In genomic region chrX:119690921-119691716, GRCh38 we compare ENCODE assay signal across 1 cellular context.
TF ChIP-seq lines count a peak whose summit lies in the region.

No MANE protein-coding gene starts in this region.

TF ChIP-seq in K562, 482 proteins besides CTCF, POLR2A, EP300 and RAD21 (continued from another document and continues in another):
- TF ChIP-seq MNT (conservative IDR thresholded peaks at IDR 0.05) (0 out of 4 replicates have a peak, but pooled peaks of 1 of the 2 experiments have one; percentile 33), CTBP1 (IDR thresholded peaks at IDR 0.05; ENCODE audit: borderline replicate concordance) (0 out of 2 replicates have a peak, but pooled peaks have one; percentile 9), LEF1 (IDR thresholded peaks at IDR 0.05) (peak; percentile 68; the same call in 1 of the 2 replicates), ILK (tag; IDR thresholded peaks at IDR 0.05; ENCODE audit: borderline replicate concordance, low read depth) (no peak), RBFOX2 (IDR thresholded peaks at IDR 0.05; ENCODE audit: low read depth, low read length) (peak; percentile 22; the same call in 1 of the 2 replicates), SMARCA4 (IDR thresholded peaks at IDR 0.05) (peak; percentile 35; the same call in 1 of the 2 replicates), POLR2H (tag; IDR thresholded peaks at IDR 0.05; ENCODE audit: low read depth) (peak; percentile 54; the same call in 1 of the 2 replicates), MEIS2 (IDR thresholded peaks at IDR 0.05; ENCODE audit: partially characterized antibody) (peak; percentile 88), BRCA1 (IDR thresholded peaks at IDR 0.05) (no peak), BRCA1 (CRISPR knock-in tag; IDR thresholded peaks at IDR 0.05) (no peak), ZFX (CRISPR knock-in tag; IDR thresholded peaks at IDR 0.05) (peak; percentile 42), ATF1 (CRISPR knock-in tag; IDR thresholded peaks at IDR 0.05) (no peak), ATF1 (tag; IDR thresholded peaks at IDR 0.05) (peak; percentile 95), MITF (IDR thresholded peaks at IDR 0.05) (0 out of 2 replicates have a peak, but pooled peaks have one; percentile 22), DPF2 (IDR thresholded peaks at IDR 0.05) (peak; percentile 75; the same call in 1 of the 2 replicates), HCFC1 (IDR thresholded peaks at IDR 0.05; ENCODE audit: low read depth, low read length) (0 out of 2 replicates have a peak, but pooled peaks have one; percentile 12), JUND (IDR thresholded peaks at IDR 0.05; ENCODE audit: borderline replicate concordance, low read depth, low read length) (peak; percentile 98), JUND (tag; IDR thresholded peaks at IDR 0.05; ENCODE audit: borderline replicate concordance, low read depth, low read length) (peak; percentile 99), ZBTB17 (CRISPR knock-in tag; IDR thresholded peaks at IDR 0.05) (no peak), TAF1 (IDR thresholded peaks at IDR 0.05; ENCODE audit: control insufficient read depth, extremely low read depth, insufficient read depth, low read length, severe bottlenecking) (peak; percentile 0), SMAD4 (CRISPR knock-in tag; conservative IDR thresholded peaks at IDR 0.05) (peak; percentile 61; the same call in 1 of the 2 replicates), RBBP5 (IDR thresholded peaks at IDR 0.05; ENCODE audit: borderline replicate concordance, insufficient read depth, low read length, poor library complexity, severe bottlenecking) (peak; percentile 59), FOSL1 (tag; conservative IDR thresholded peaks at IDR 0.05) (peak; percentile 80), ZBED1 (IDR thresholded peaks at IDR 0.05) (peak; percentile 47; the same call in 1 of the 2 replicates), TBP (optimal IDR thresholded peaks at IDR 0.05; ENCODE audit: low read depth, low read length) (peak; percentile 60), CREM (IDR thresholded peaks at IDR 0.05; ENCODE audit: low read depth) (peak; percentile 95), ZC3H4 (CRISPR knock-in tag; IDR thresholded peaks at IDR 0.05; ENCODE audit: borderline replicate concordance) (peak; percentile 87; the same call in 1 of the 2 replicates), PREB (CRISPR knock-in tag; IDR thresholded peaks at IDR 0.05) (no peak), JUNB (CRISPR knock-in tag; conservative IDR thresholded peaks at IDR 0.05) (0 out of 2 replicates have a peak, but pooled peaks have one; percentile 12), BCL6 (CRISPR knock-in tag; IDR thresholded peaks at IDR 0.05) (no peak), SMARCE1 (IDR thresholded peaks at IDR 0.05) (peak; percentile 58; the same call in 1 of the 2 replicates), ATF7 (IDR thresholded peaks at IDR 0.05) (peak; percentile 98), HDAC2 (IDR thresholded peaks at IDR 0.05) (no peak), CEBPB (tag; IDR thresholded peaks at IDR 0.05) (peak; percentile 80)
- TF ChIP-seq, protein P1, sequence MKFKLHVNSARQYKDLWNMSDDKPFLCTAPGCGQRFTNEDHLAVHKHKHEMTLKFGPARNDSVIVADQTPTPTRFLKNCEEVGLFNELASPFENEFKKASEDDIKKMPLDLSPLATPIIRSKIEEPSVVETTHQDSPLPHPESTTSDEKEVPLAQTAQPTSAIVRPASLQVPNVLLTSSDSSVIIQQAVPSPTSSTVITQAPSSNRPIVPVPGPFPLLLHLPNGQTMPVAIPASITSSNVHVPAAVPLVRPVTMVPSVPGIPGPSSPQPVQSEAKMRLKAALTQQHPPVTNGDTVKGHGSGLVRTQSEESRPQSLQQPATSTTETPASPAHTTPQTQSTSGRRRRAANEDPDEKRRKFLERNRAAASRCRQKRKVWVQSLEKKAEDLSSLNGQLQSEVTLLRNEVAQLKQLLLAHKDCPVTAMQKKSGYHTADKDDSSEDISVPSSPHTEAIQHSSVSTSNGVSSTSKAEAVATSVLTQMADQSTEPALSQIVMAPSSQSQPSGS (CRISPR knock-in tag; IDR thresholded peaks at IDR 0.05), result peak; percentile 63; the same call in 1 of the 2 replicates
- TF ChIP-seq, protein P2, sequence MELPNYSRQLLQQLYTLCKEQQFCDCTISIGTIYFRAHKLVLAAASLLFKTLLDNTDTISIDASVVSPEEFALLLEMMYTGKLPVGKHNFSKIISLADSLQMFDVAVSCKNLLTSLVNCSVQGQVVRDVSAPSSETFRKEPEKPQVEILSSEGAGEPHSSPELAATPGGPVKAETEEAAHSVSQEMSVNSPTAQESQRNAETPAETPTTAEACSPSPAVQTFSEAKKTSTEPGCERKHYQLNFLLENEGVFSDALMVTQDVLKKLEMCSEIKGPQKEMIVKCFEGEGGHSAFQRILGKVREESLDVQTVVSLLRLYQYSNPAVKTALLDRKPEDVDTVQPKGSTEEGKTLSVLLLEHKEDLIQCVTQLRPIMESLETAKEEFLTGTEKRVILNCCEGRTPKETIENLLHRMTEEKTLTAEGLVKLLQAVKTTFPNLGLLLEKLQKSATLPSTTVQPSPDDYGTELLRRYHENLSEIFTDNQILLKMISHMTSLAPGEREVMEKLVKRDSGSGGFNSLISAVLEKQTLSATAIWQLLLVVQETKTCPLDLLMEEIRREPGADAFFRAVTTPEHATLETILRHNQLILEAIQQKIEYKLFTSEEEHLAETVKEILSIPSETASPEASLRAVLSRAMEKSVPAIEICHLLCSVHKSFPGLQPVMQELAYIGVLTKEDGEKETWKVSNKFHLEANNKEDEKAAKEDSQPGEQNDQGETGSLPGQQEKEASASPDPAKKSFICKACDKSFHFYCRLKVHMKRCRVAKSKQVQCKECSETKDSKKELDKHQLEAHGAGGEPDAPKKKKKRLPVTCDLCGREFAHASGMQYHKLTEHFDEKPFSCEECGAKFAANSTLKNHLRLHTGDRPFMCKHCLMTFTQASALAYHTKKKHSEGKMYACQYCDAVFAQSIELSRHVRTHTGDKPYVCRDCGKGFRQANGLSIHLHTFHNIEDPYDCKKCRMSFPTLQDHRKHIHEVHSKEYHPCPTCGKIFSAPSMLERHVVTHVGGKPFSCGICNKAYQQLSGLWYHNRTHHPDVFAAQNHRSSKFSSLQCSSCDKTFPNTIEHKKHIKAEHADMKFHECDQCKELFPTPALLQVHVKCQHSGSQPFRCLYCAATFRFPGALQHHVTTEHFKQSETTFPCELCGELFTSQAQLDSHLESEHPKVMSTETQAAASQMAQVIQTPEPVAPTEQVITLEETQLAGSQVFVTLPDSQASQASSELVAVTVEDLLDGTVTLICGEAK (IDR thresholded peaks at IDR 0.05), result 0 out of 2 replicates have a peak, but pooled peaks have one; percentile 18
- TF ChIP-seq, protein P2 (CRISPR knock-in tag; IDR thresholded peaks at IDR 0.05), result no peak
- TF ChIP-seq, protein P3, sequence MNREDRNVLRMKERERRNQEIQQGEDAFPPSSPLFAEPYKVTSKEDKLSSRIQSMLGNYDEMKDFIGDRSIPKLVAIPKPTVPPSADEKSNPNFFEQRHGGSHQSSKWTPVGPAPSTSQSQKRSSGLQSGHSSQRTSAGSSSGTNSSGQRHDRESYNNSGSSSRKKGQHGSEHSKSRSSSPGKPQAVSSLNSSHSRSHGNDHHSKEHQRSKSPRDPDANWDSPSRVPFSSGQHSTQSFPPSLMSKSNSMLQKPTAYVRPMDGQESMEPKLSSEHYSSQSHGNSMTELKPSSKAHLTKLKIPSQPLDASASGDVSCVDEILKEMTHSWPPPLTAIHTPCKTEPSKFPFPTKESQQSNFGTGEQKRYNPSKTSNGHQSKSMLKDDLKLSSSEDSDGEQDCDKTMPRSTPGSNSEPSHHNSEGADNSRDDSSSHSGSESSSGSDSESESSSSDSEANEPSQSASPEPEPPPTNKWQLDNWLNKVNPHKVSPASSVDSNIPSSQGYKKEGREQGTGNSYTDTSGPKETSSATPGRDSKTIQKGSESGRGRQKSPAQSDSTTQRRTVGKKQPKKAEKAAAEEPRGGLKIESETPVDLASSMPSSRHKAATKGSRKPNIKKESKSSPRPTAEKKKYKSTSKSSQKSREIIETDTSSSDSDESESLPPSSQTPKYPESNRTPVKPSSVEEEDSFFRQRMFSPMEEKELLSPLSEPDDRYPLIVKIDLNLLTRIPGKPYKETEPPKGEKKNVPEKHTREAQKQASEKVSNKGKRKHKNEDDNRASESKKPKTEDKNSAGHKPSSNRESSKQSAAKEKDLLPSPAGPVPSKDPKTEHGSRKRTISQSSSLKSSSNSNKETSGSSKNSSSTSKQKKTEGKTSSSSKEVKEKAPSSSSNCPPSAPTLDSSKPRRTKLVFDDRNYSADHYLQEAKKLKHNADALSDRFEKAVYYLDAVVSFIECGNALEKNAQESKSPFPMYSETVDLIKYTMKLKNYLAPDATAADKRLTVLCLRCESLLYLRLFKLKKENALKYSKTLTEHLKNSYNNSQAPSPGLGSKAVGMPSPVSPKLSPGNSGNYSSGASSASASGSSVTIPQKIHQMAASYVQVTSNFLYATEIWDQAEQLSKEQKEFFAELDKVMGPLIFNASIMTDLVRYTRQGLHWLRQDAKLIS (CRISPR knock-in tag; IDR thresholded peaks at IDR 0.05), result no peak
- TF ChIP-seq, protein P4, sequence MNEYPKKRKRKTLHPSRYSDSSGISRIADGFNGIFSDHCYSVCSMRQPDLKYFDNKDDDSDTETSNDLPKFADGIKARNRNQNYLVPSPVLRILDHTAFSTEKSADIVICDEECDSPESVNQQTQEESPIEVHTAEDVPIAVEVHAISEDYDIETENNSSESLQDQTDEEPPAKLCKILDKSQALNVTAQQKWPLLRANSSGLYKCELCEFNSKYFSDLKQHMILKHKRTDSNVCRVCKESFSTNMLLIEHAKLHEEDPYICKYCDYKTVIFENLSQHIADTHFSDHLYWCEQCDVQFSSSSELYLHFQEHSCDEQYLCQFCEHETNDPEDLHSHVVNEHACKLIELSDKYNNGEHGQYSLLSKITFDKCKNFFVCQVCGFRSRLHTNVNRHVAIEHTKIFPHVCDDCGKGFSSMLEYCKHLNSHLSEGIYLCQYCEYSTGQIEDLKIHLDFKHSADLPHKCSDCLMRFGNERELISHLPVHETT (CRISPR knock-in tag; conservative IDR thresholded peaks at IDR 0.05 in 1 of 2, IDR thresholded peaks at IDR 0.05 in 1 of 2), result 0 out of 4 replicates have a peak, but pooled peaks of 1 of the 2 experiments have one; percentile 28
- TF ChIP-seq, protein P5, sequence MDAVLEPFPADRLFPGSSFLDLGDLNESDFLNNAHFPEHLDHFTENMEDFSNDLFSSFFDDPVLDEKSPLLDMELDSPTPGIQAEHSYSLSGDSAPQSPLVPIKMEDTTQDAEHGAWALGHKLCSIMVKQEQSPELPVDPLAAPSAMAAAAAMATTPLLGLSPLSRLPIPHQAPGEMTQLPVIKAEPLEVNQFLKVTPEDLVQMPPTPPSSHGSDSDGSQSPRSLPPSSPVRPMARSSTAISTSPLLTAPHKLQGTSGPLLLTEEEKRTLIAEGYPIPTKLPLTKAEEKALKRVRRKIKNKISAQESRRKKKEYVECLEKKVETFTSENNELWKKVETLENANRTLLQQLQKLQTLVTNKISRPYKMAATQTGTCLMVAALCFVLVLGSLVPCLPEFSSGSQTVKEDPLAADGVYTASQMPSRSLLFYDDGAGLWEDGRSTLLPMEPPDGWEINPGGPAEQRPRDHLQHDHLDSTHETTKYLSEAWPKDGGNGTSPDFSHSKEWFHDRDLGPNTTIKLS (IDR thresholded peaks at IDR 0.05; ENCODE audit: borderline replicate concordance, low read depth), result peak; percentile 40; the same call in 1 of the 2 replicates
